In the genomic region with DNA sequence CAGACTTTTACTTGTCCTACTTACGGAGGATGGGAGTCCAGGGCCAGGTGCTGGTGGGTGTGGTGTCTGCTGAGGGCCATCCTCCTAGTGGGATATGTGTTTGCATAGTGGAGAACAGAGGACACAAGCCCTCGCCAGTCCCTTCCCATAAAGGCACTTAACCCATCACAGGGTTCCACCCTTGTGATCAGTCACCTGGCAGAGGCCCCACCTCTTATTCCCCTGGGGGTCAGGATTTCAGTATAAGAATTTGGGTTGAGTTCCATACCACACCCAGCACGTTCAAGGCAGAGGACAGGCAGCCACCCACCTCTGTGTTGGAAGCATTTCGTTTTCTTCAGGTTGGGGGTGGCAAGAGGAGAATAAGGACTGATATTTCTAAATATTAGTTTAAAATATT, we compare ENCODE assay signal across 15 cellular contexts.
DNase-seq lines count a peak whose midpoint lies in the region; ATAC-seq and TF ChIP-seq lines count a peak whose summit lies in the region.
"Had no signal": no experiment of that assay in that cellular context is flagged by ENCODE, and none has a peak within 500 bp of the region (broad histone marks: within the 10 kb centered on the region; RNA-seq: fewer than 3 reads in every experiment).

No MANE protein-coding gene starts in this region.

- H3K4me3 Mint-ChIP-seq in T-cell, result no peak overlapping the region
- H3K4me3 Mint-ChIP-seq: CD14-positive monocyte; CD8-positive, alpha-beta T cell; H9 had no signal

- H3K9me3 Mint-ChIP-seq in T-cell, result no peaks in the 10 kb centered on the region
- H3K9me3 Mint-ChIP-seq: CD14-positive monocyte; CD8-positive, alpha-beta T cell; H9 had no signal

- TF ChIP-seq CTCF in VCaP (conservative IDR thresholded peaks at IDR 0.05), result no peak

- no peak for ATAC-seq in GM19023 (IDR thresholded peaks at IDR 0.05; ENCODE audit: unreplicated experiment)
- no peak for ATAC-seq in T-cell (replicated peaks in 1 of 4)
- ATAC-seq: CD8-positive, alpha-beta T cell had no signal

- H3K27ac Mint-ChIP-seq in T-cell, result no peak overlapping the region
- H3K27ac Mint-ChIP-seq: CD14-positive monocyte; CD8-positive, alpha-beta T cell; H9 had no signal

- H3K27me3 Mint-ChIP-seq in T-cell, result peaks cover 12 to 18% of the 10 kb centered on the region in 2 donors

- peak overlapping the region; percentile 80 for H3K27ac ChIP-seq in VCaP
- H3K27ac ChIP-seq: 22Rv1 had no signal

- no peaks in the 10 kb centered on the region for H3K4me1 Mint-ChIP-seq in T-cell
- H3K4me1 Mint-ChIP-seq: CD14-positive monocyte had no signal

- no peaks in the 10 kb centered on the region for H3K36me3 Mint-ChIP-seq in T-cell
- H3K36me3 Mint-ChIP-seq: CD14-positive monocyte; CD8-positive, alpha-beta T cell had no signal

- POLR2A ChIA-PET in T-cell (lab: Charles Lee), result no interaction called here

- CTCF ChIA-PET in T-cell (lab: Charles Lee), result interaction anchor here in 1 of 2 donors (0.7 kb wide), 1 partner anchor 29 kb away, joined by 3 read pairs; no protein-coding TSS in a partner anchor

- DNase-seq in DMS153 (lab: John Stamatoyannopoulos, UW) (peak; percentile 22), DMS153 treated with DMSO at 0.1 percent for 48 hours (lab: John Stamatoyannopoulos, UW; ENCODE audit: unreplicated experiment) (no peak), COLO668 (lab: John Stamatoyannopoulos, UW; ENCODE audit: unreplicated experiment) (peak; percentile 13), NCI-H345 (lab: John Stamatoyannopoulos, UW) (peak; percentile 31), T-cell (no peak), kidney glomerular epithelial cell (lab: John Stamatoyannopoulos, UW) (no peak)
- DNase-seq: Caco-2; CD8-positive, alpha-beta T cell; GOT3; H9; IMR-90 had no signal

Comparison
In these comparisons a context has a peak if more than half of its experiments do, and no peak if none do; other contexts are left out.
1. DNase-seq: peak in DMS153 (single experiment), COLO668 (single experiment) and NCI-H345 (single experiment); none in DMS153 treated with DMSO at 0.1 percent for 48 hours (single experiment), T-cell (0 of 34) and kidney glomerular epithelial cell (single experiment).